Comparison of ENCODE assay signal across 8 cellular contexts in genomic region chr3:178536271-178537079, GRCh38.
DNase-seq lines count a peak whose midpoint lies in the region; ATAC-seq and TF ChIP-seq lines count a peak whose summit lies in the region.

Gene KCNMB2 (plus strand): TSS chr3:178536436.

- H3K9me3 ChIP-seq in endocrine pancreas (ENCODE audit: control insufficient read depth, low read length): no peaks in the 10 kb centered on the region

- no peaks in the 10 kb centered on the region for H3K27me3 Mint-ChIP-seq in nephron (ENCODE audit: low read depth)

- H3K36me3 ChIP-seq in endocrine pancreas (ENCODE audit: control insufficient read depth, insufficient read depth, low read length): no peaks in the 10 kb centered on the region

- H3K4me3 Mint-ChIP-seq in nephron: peak within 1 kb of the TSS; percentile 81 to 90 (median 88)

- H3K27me3 ChIP-seq in endocrine pancreas (ENCODE audit: control insufficient read depth, insufficient read depth, low read length): no peaks in the 10 kb centered on the region

- H3K9ac ChIP-seq in endocrine pancreas (ENCODE audit: control insufficient read depth, insufficient read depth, low read length): peak within 1 kb of the TSS; percentile 72

- H3K4me1 Mint-ChIP-seq in nephron: peaks cover 38% of the 10 kb centered on the region

- ATAC-seq in GM18870 (IDR thresholded peaks at IDR 0.05; ENCODE audit: unreplicated experiment): no peak
- no peak for ATAC-seq in HG03095 (IDR thresholded peaks at IDR 0.05; ENCODE audit: unreplicated experiment)

- peaks cover 22% of the 10 kb centered on the region for H3K4me1 ChIP-seq in endocrine pancreas (ENCODE audit: control insufficient read depth, insufficient read depth, low read length)

- peak within 1 kb of the TSS; percentile 84 to 91 (median 88) for H3K27ac Mint-ChIP-seq in nephron

- H3K36me3 Mint-ChIP-seq in nephron (ENCODE audit: low read depth): no peaks in the 10 kb centered on the region

- H3K4me3 ChIP-seq in endocrine pancreas (ENCODE audit: control insufficient read depth, insufficient read depth, low read length): peak within 1 kb of the TSS; percentile 95

- H3K9me3 Mint-ChIP-seq in nephron: peaks cover under 1% of the 10 kb centered on the region

- TF ChIP-seq CTCF in nephron (IDR thresholded peaks at IDR 0.05; ENCODE audit: unreplicated experiment in 3 of 3): no peak

- DNase-seq in DMS79 treated with DMSO at 0.1 percent for 48 hours (lab: John Stamatoyannopoulos, UW) (peak; percentile 30), NCI-H2029 treated with DMSO at 0.1 percent for 48 hours (lab: John Stamatoyannopoulos, UW) (peak; percentile 32), RKO (ENCODE audit: low spot score) (no peak)
- no peak for DNase-seq in activated CD8-positive, alpha-beta memory T cell treated with anti-CD3 and anti-CD28 coated beads for 24 hours

Comparison
In these comparisons a context has a peak if more than half of its experiments do, and no peak if none do; other contexts are left out.
1. DNase-seq: peak in DMS79 treated with DMSO at 0.1 percent for 48 hours (single experiment) and NCI-H2029 treated with DMSO at 0.1 percent for 48 hours (single experiment); none in RKO (single experiment) and activated CD8-positive, alpha-beta memory T cell treated with anti-CD3 and anti-CD28 coated beads for 24 hours (single experiment).